In genomic region chr10:104069610-104070009, GRCh38 we compare ENCODE assay signal across 20 cellular contexts. TPM values are rescaled to one million over a fixed set of nuclear protein-coding genes. Genes with fewer than 3 reads are reported as not detected.
"Had no signal": no experiment of that assay in that cellular context is flagged by ENCODE, and none has a peak within 500 bp of the region (broad histone marks: within the 10 kb centered on the region; RNA-seq: fewer than 3 reads in every experiment).

No MANE protein-coding gene starts in this region.

- H3K27ac Mint-ChIP-seq: activated CD4-positive, alpha-beta T cell treated with anti-CD3 and anti-CD28 coated beads, Interleukin-2, amount 10 ng/mL, durations not matched to agents 7 days and 5 days; activated naive CD4-positive, alpha-beta T cell treated with anti-CD3 and anti-CD28 coated beads, Interleukin-2, amount 50 U/mL, for 72 hours; natural killer cell treated with Interleukin-12 subunit alpha and Interleukin-12 subunit beta and Interleukin-15 and Interleukin-18, amount 100 ng/mL, for 72 hours had no signal

- H3K27ac ChIP-seq: pancreas, stomach, suprapubic skin, tibial nerve, WERI-Rb-1 had no signal

- H3K36me3 ChIP-seq: pancreas, stomach, tibial nerve, WERI-Rb-1 had no signal

- H3K27me3 ChIP-seq: pancreas, suprapubic skin, tibial nerve had no signal

- H3K36me3 Mint-ChIP-seq: activated naive CD4-positive, alpha-beta T cell treated with anti-CD3 and anti-CD28 coated beads, Interleukin-2, amount 50 U/mL, for 72 hours; brain; natural killer cell treated with Interleukin-12 subunit alpha and Interleukin-12 subunit beta and Interleukin-15 and Interleukin-18, amount 100 ng/mL, for 72 hours had no signal

- DNase-seq: activated CD4-positive, alpha-beta T cell treated with anti-CD3 and anti-CD28 coated beads, Interleukin-2, amount 10 ng/mL, durations not matched to agents 7 days and 5 days; activated CD4-positive, CD25-positive, alpha-beta regulatory T cell treated with anti-CD3 and anti-CD28 coated beads, Interleukin-2, amount 50 U/mL, for 72 hours; activated gamma-delta T cell treated with Interleukin-2 at 50 U/mL for 16 hours; activated T-cell treated with anti-CD3 and anti-CD28 coated beads, Interleukin-2, amount 50 U/mL, for 1 hour; aorta; caudate nucleus; dermis blood vessel endothelial cell; effector memory CD4-positive, alpha-beta T cell; hippocampal formation; midbrain; pancreas; right cardiac atrium; stimulated activated CD4-positive, alpha-beta T cell treated with anti-CD3 and anti-CD28 coated beads, Interleukin-12 subunit alpha, Interleukin-12 subunit beta, amount 100 ng/mL, for 4 hours; stomach; WERI-Rb-1 had no signal

- H3K4me3 ChIP-seq: pancreas, stomach, suprapubic skin, tibial nerve had no signal

- H3K4me1 ChIP-seq: pancreas, stomach, tibial nerve had no signal

- H3K4me3 Mint-ChIP-seq: activated CD4-positive, alpha-beta T cell treated with anti-CD3 and anti-CD28 coated beads, Interleukin-2, amount 10 ng/mL, durations not matched to agents 7 days and 5 days; brain; natural killer cell treated with Interleukin-12 subunit alpha and Interleukin-12 subunit beta and Interleukin-15 and Interleukin-18, amount 100 ng/mL, for 72 hours had no signal

- H3K9me3 ChIP-seq: pancreas, stomach, suprapubic skin, tibial nerve had no signal

- H3K9me3 Mint-ChIP-seq: activated CD4-positive, alpha-beta T cell treated with anti-CD3 and anti-CD28 coated beads, Interleukin-2, amount 10 ng/mL, durations not matched to agents 7 days and 5 days; activated naive CD4-positive, alpha-beta T cell treated with anti-CD3 and anti-CD28 coated beads, Interleukin-2, amount 50 U/mL, for 72 hours; brain; natural killer cell treated with Interleukin-12 subunit alpha and Interleukin-12 subunit beta and Interleukin-15 and Interleukin-18, amount 100 ng/mL, for 72 hours had no signal

- H3K4me1 Mint-ChIP-seq: activated CD4-positive, alpha-beta T cell treated with anti-CD3 and anti-CD28 coated beads, Interleukin-2, amount 10 ng/mL, durations not matched to agents 7 days and 5 days had no signal

RNA-seq across cellular contexts. Expression of gene COL17A1, which starts 16.1 kb away (rescaled TPM):
- total RNA-seq: activated CD4-positive, alpha-beta T cell treated with anti-CD3 and anti-CD28 coated beads, Interleukin-2, amount 10 ng/mL, durations not matched to agents 7 days and 5 days; activated naive CD4-positive, alpha-beta T cell treated with anti-CD3 and anti-CD28 coated beads, Interleukin-2, amount 50 U/mL, for 72 hours; natural killer cell treated with Interleukin-12 subunit alpha and Interleukin-12 subunit beta and Interleukin-15 and Interleukin-18, amount 100 ng/mL, for 72 hours had no signal
